11 cellular contexts compared by ENCODE assay signal in the genomic region with DNA sequence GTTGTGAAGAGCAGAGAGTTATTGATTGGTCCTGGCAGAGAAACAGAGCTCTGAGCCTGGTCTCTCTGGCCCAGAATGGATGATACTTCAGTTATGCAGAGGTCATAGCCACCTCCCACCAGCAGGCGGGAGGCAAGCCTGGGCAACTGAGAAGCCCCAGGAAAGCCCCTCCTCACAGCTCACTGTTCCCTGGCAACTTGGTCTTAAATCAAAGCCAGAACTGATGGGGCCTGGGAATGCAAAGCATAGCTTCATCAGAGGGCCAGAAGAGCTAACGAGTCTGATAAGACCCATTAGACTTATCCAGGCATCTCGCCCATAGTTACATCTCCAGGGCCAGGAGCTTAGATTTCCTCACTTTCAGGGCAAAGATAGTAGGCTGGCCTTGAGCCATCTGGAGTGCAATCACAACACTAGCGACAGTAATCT. TPM values are rescaled to one million over a fixed set of nuclear protein-coding genes. Genes with fewer than 3 reads are reported as not detected.
DNase-seq lines count a peak whose midpoint lies in the region; ATAC-seq and TF ChIP-seq lines count a peak whose summit lies in the region.
"Had no signal": no experiment of that assay in that cellular context is flagged by ENCODE, and none has a peak within 500 bp of the region (broad histone marks: within the 10 kb centered on the region; RNA-seq: fewer than 3 reads in every experiment).

No MANE protein-coding gene starts in this region.

- no peaks in the 10 kb centered on the region for H3K36me3 ChIP-seq in fibroblast of lung (ENCODE audit: control insufficient read depth, insufficient read depth, low read length)
- H3K36me3 ChIP-seq: thyroid gland had no signal

- CTCF ChIA-PET in Calu3 (lab: Charles Lee) = no interaction called here

- ATAC-seq in HG03457 (IDR thresholded peaks at IDR 0.05; ENCODE audit: unreplicated experiment) (no peak), GM18858 (IDR thresholded peaks at IDR 0.05; ENCODE audit: unreplicated experiment) (no peak)
- ATAC-seq in activated T-helper 17 cell treated with anti-CD3 and anti-CD28 coated beads, Interleukin-2, amount 50 U/mL, for 72 hours (replicated peaks) = no peak

- BruUV-seq in Calu3 (replicated peaks; lab: Mats Ljungman, UMichigan) = no TSS peak

- DNase-seq in GM13977 (ENCODE audit: low spot score) = peak; percentile 44
- DNase-seq in NCI-H2196 (lab: John Stamatoyannopoulos, UW; ENCODE audit: unreplicated experiment) = peak; percentile 17
- DNase-seq in fibroblast of lung (ENCODE audit: low read depth in 2 of 2) = peak; percentile 7 to 8
- peak; percentile 60 for DNase-seq in nephron progenitor cell
- DNase-seq in Calu3 = no peak
- DNase-seq: activated CD4-positive, alpha-beta T cell treated with anti-CD3 and anti-CD28 coated beads, Interleukin-2, amount 50 U/mL, for 4 hours; thyroid gland had no signal

- intact Hi-C loops in Calu3 (cut with micrococcal nuclease; ENCODE audit: unreplicated experiment) = no loop called here

- H3K9me3 ChIP-seq in fibroblast of lung (ENCODE audit: control insufficient read depth, insufficient read depth, low read depth, low read length) = no peaks in the 10 kb centered on the region
- H3K9me3 ChIP-seq: thyroid gland had no signal

- H3K27ac ChIP-seq in fibroblast of lung (ENCODE audit: insufficient read depth, low read length) = no peak overlapping the region
- H3K27ac ChIP-seq: thyroid gland had no signal

- no peaks in the 10 kb centered on the region for H3K79me2 ChIP-seq in fibroblast of lung (ENCODE audit: control insufficient read depth, insufficient read depth, low read length)

- H3K4me1 Mint-ChIP-seq in nephron progenitor cell = peaks cover 45% of the 10 kb centered on the region
- H3K4me1 Mint-ChIP-seq in activated T-helper 17 cell treated with anti-CD3 and anti-CD28 coated beads, Interleukin-2, amount 50 U/mL, for 72 hours = peaks cover 24% of the 10 kb centered on the region
- no peaks in the 10 kb centered on the region for H3K4me1 Mint-ChIP-seq in Calu3 (ENCODE audit: low read depth, unreplicated experiment)

- no peaks in the 10 kb centered on the region for H3K4me1 ChIP-seq in fibroblast of lung (ENCODE audit: control insufficient read depth, extremely low read depth, insufficient read depth, low read length)
- H3K4me1 ChIP-seq: thyroid gland had no signal

- H3K4me3 Mint-ChIP-seq in nephron progenitor cell = no peak overlapping the region
- H3K4me3 Mint-ChIP-seq in activated T-helper 17 cell treated with anti-CD3 and anti-CD28 coated beads, Interleukin-2, amount 50 U/mL, for 72 hours = no peak overlapping the region
- no peak overlapping the region for H3K4me3 Mint-ChIP-seq in Calu3 (ENCODE audit: low read depth, unreplicated experiment)
- H3K4me3 Mint-ChIP-seq: central memory CD8-positive, alpha-beta T cell had no signal

- no peaks in the 10 kb centered on the region for H3K27me3 ChIP-seq in fibroblast of lung (ENCODE audit: control insufficient read depth, insufficient read depth, low read length)
- H3K27me3 ChIP-seq: thyroid gland had no signal

- no peak overlapping the region for H3K9ac ChIP-seq in fibroblast of lung (ENCODE audit: insufficient read depth, low read length)

- H2AFZ ChIP-seq in fibroblast of lung (ENCODE audit: low read length) = no peak overlapping the region

- H3K27me3 Mint-ChIP-seq in nephron progenitor cell (ENCODE audit: low read depth, poor library complexity) (peaks cover under 1% of the 10 kb centered on the region), Calu3 (ENCODE audit: unreplicated experiment) (peaks cover 26% of the 10 kb centered on the region)
- H3K27me3 Mint-ChIP-seq in activated T-helper 17 cell treated with anti-CD3 and anti-CD28 coated beads, Interleukin-2, amount 50 U/mL, for 72 hours = no peaks in the 10 kb centered on the region
- H3K27me3 Mint-ChIP-seq: central memory CD8-positive, alpha-beta T cell had no signal

- H3K4me3 ChIP-seq in fibroblast of lung (replicated peaks in 1 of 4; ENCODE audit: control extremely low read depth in 1 of 4, insufficient read depth in 1 of 4, low read depth in 3 of 4, low read length in 4 of 4) = no peak overlapping the region
- H3K4me3 ChIP-seq: thyroid gland had no signal

- peaks cover 3% of the 10 kb centered on the region for H3K9me3 Mint-ChIP-seq in nephron progenitor cell
- H3K9me3 Mint-ChIP-seq in activated T-helper 17 cell treated with anti-CD3 and anti-CD28 coated beads, Interleukin-2, amount 50 U/mL, for 72 hours = no peaks in the 10 kb centered on the region
- H3K9me3 Mint-ChIP-seq in Calu3 (ENCODE audit: low read depth, unreplicated experiment) = no peaks in the 10 kb centered on the region
- H3K9me3 Mint-ChIP-seq: central memory CD8-positive, alpha-beta T cell had no signal

- H3K4me2 ChIP-seq in fibroblast of lung (ENCODE audit: extremely low read depth, insufficient read depth, low read length) = no peak overlapping the region

- H3K27ac Mint-ChIP-seq in nephron progenitor cell (peak overlapping the region; percentile 12), Calu3 (ENCODE audit: unreplicated experiment) (no peak overlapping the region)
- H3K27ac Mint-ChIP-seq in activated T-helper 17 cell treated with anti-CD3 and anti-CD28 coated beads, Interleukin-2, amount 50 U/mL, for 72 hours = no peak overlapping the region

- in situ Hi-C loops in GM13977 (cut with MboI; ENCODE audit: low pct_unique_long_range_greater_than_20kb, low sequenced_read_pairs, unreplicated experiment) = no loop called here

- H3K36me3 Mint-ChIP-seq in nephron progenitor cell (ENCODE audit: low read depth) (no peaks in the 10 kb centered on the region), Calu3 (ENCODE audit: insufficient read depth, unreplicated experiment) (no peaks in the 10 kb centered on the region)
- no peaks in the 10 kb centered on the region for H3K36me3 Mint-ChIP-seq in activated T-helper 17 cell treated with anti-CD3 and anti-CD28 coated beads, Interleukin-2, amount 50 U/mL, for 72 hours (ENCODE audit: low read depth)

- peak; percentile 23 for TF ChIP-seq CTCF in GM13977 (IDR thresholded peaks at IDR 0.05; ENCODE audit: extremely low read depth, insufficient read depth, missing control alignments)
- peak in 1 of 2 donors; percentile 30 for TF ChIP-seq CTCF in fibroblast of lung (conservative IDR thresholded peaks at IDR 0.05 in 1 of 2, IDR thresholded peaks at IDR 0.05 in 1 of 2; ENCODE audit: low read depth in 1 of 2, low read length in 2 of 2)
- TF ChIP-seq CTCF in nephron progenitor cell (IDR thresholded peaks at IDR 0.05) = peak; percentile 58
- TF ChIP-seq CTCF in Calu3 (IDR thresholded peaks at IDR 0.05; ENCODE audit: unreplicated experiment) = no peak

- H4K20me1 ChIP-seq in fibroblast of lung (ENCODE audit: control insufficient read depth, extremely low read depth, insufficient read depth, low read length) = no peaks in the 10 kb centered on the region

RNA-seq across cellular contexts. Expression of a gene that starts 5.5 kb away (rescaled TPM):
- total RNA-seq in fibroblast of lung (0.26 and 0.33 TPM in 2 replicates), Calu3 (2022) (1.3 and 1.7 TPM in 2 replicates)
- polyA plus RNA-seq in fibroblast of lung = 0.17 and 0.34 TPM in 2 replicates
- polyA plus RNA-seq in fibroblast of lung (2012) = 0.17 and 0.28 TPM in 2 replicates
- not detected in 2 replicates for polyA minus RNA-seq in fibroblast of lung (ENCODE audit: low replicate concordance)
- total RNA-seq in activated T-helper 17 cell treated with anti-CD3 and anti-CD28 coated beads, Interleukin-2, amount 50 U/mL, for 72 hours = 1 to 10 TPM; 2.7 to 6.1 TPM
